8 cellular contexts compared by ENCODE assay signal in the genomic region with DNA sequence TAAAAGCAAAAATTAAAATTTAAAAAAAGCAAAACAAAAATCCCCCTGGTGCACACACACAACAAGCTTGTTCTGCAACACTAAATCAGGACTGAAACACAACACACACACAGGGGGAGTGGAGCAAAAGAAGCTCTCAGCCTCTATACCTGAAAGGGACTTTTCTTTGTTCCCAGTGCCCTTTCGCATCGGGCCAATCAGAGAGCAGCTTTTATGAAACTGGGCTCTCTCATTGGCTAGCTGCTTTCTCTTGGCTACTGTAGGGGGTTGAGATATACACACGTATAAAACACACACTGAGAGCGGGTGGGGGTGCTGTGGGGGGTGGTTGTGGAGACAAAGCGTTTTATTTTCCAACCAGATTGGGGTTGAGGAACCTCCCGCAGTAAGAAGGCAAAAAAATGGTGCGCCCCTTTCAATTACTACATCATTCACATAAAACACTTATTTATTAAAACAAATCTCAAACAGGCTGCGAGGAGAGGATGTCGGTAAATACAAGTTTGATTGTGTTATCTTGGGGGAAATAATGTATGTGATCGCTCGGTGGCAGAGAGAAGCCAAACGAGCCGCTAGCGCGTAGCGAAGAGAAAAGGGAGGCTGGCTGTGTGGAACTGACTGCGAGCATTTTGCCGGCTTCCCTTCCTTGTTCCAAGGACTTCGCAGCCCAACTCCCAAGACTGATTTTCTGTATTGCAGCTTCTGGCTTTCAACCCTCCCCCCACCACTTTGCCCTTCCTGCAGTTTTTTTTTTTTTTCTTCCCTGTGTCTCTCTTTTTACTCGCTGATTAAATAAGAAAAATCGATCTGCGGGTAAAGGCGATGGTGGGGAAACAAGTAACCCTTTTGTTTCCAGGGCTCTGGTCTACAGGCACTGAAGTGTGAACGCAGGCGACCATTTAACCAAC. TPM values are rescaled to one million over a fixed set of nuclear protein-coding genes. Genes with fewer than 3 reads are reported as not detected.
DNase-seq lines count a peak whose midpoint lies in the region; FAIRE-seq and TF ChIP-seq lines count a peak whose summit lies in the region.

No MANE protein-coding gene starts in this region.

- H2BK20ac ChIP-seq in H1 (ENCODE audit: low read length) = peak overlapping the region; percentile 81; the same call in 1 of the 2 replicates

- no peaks in the 10 kb centered on the region for H3K9me3 Mint-ChIP-seq in activated naive CD4-positive, alpha-beta T cell treated with anti-CD3 and anti-CD28 coated beads, Interleukin-2, amount 50 U/mL, for 24 hours

- TF ChIP-seq RAD21 in H1 (IDR thresholded peaks at IDR 0.05 in 1 of 2, conservative IDR thresholded peaks at IDR 0.05 in 1 of 2; ENCODE audit: low read depth in 2 of 2, low read length in 2 of 2) (peak; percentile 15 to 24; a peak in 1 of 4 replicates), liver (IDR thresholded peaks at IDR 0.05) (peak; percentile 41 to 72)

- no peak for TF ChIP-seq CTCF in MM.1S (IDR thresholded peaks at IDR 0.05; ENCODE audit: low read length)
- no peak for TF ChIP-seq CTCF in H1 (IDR thresholded peaks at IDR 0.05; ENCODE audit: control extremely low read depth in 1 of 3, insufficient read depth in 1 of 3, low read depth in 1 of 3, low read length in 3 of 3)
- no peak for TF ChIP-seq CTCF in liver (IDR thresholded peaks at IDR 0.05; ENCODE audit: low read depth, low read length, missing input control)

- H3K23ac ChIP-seq in H1 (ENCODE audit: insufficient read length) = no peak overlapping the region

- H3K36me3 ChIP-seq in MM.1S (replicated peaks; ENCODE audit: insufficient read depth, low read length) = no peaks in the 10 kb centered on the region
- H3K36me3 ChIP-seq in H1 (ENCODE audit: control insufficient read depth in 2 of 4, insufficient read depth in 4 of 4, low read length in 3 of 4) = peaks cover 0 to 8% (median 0%) of the 10 kb centered on the region in 4 experiments; a peak in 1 of 8 replicates
- no peaks in the 10 kb centered on the region for H3K36me3 ChIP-seq in liver (ENCODE audit: control insufficient read depth in 4 of 4, insufficient read depth in 3 of 4, low read depth in 1 of 4, low read length in 3 of 4)
- H3K36me3 ChIP-seq in subcutaneous abdominal adipose tissue (ENCODE audit: control insufficient read depth in 5 of 5, insufficient read depth in 5 of 5, low read length in 5 of 5) = no peaks in the 10 kb centered on the region

- H2BK15ac ChIP-seq in H1 (ENCODE audit: low read length) = no peak overlapping the region

- in situ Hi-C loops in SK-MEL-5 (cut with HindIII; ENCODE audit: low pct_unique_long_range_greater_than_20kb, low sequenced_read_pairs) = no loop called here

- peak overlapping the region; percentile 85; the same call in 1 of the 2 replicates for H3K9ac ChIP-seq in MM.1S (ENCODE audit: low read length)
- peak overlapping the region; percentile 41 to 80 (median 56) for H3K9ac ChIP-seq in H1 (replicated peaks in 1 of 4; ENCODE audit: extremely low read depth in 1 of 4, low read depth in 3 of 4, low read length in 3 of 4)
- H3K9ac ChIP-seq in liver (ENCODE audit: low read depth in 1 of 2, low read length in 2 of 2) = peak overlapping the region in 1 of 2 donors; percentile 86
- H3K9ac ChIP-seq in subcutaneous abdominal adipose tissue (ENCODE audit: low read length in 5 of 5) = peak overlapping the region in 4 of 5 donors; percentile 51 to 85 (median 76)

- peak overlapping the region; percentile 81; the same call in 1 of the 2 replicates for H3K18ac ChIP-seq in H1 (ENCODE audit: extremely low read depth, low read length)

- CTCF ChIA-PET in HEK293T (lab: Yijun Ruan, JAX) (interaction anchor here (0.5 to 0.7 kb wide), 2 partner anchors 36 to 149 kb away, joined by 3 read pairs; no protein-coding TSS in a partner anchor), H1 (lab: Charles Lee; ENCODE audit: partially characterized antibody) (interaction anchor here (1.1 to 2.2 kb wide), 5 partner anchors 12 to 478 kb away, joined by 3 to 6 read pairs (median 3); no protein-coding TSS in a partner anchor)

- H3K27me3 ChIP-seq in MM.1S (replicated peaks; ENCODE audit: insufficient read depth, low read length) (no peaks in the 10 kb centered on the region), H1 (replicated peaks in 1 of 4; ENCODE audit: control insufficient read depth in 3 of 4, extremely low read depth in 1 of 4, insufficient read depth in 3 of 4, low read length in 3 of 4) (no peaks in the 10 kb centered on the region), liver (ENCODE audit: control insufficient read depth in 4 of 4, insufficient read depth in 4 of 4, low read length in 3 of 4) (no peaks in the 10 kb centered on the region), subcutaneous abdominal adipose tissue (ENCODE audit: control insufficient read depth in 5 of 5, insufficient read depth in 4 of 5, low read length in 5 of 5) (peaks cover 0 to 2% (median 0%) of the 10 kb centered on the region in 5 donors)

- H2BK120ac ChIP-seq in H1 (replicated peaks; ENCODE audit: low read depth, low read length) = peak overlapping the region; percentile 4

- no peak overlapping the region for H3K27ac Mint-ChIP-seq in activated naive CD4-positive, alpha-beta T cell treated with anti-CD3 and anti-CD28 coated beads, Interleukin-2, amount 50 U/mL, for 24 hours

- 3% methylated on average over 25 of the region's 25 CpGs; no CpG with 5 or more reads in 1 of the 2 experiments for WGBS in H1 (ENCODE audit: extremely low coverage in 1 of 2, insufficient coverage in 1 of 2, insufficient read length in 1 of 2, insufficient replicate concordance in 2 of 2, low coverage in 1 of 2, low lambda C conversion rate in 2 of 2, missing lambda C conversion rate in 1 of 2), 2 experiments
- WGBS in liver = 3% methylated on average over 25 of the region's 25 CpGs

- peak overlapping the region; percentile 77; the same call in 1 of the 2 replicates for H3K27ac ChIP-seq in MM.1S (ENCODE audit: low read length)
- peak overlapping the region; percentile 93 for H3K27ac ChIP-seq in H1 (ENCODE audit: low read depth, low read length)
- peak overlapping the region; percentile 94 to 96 for H3K27ac ChIP-seq in liver (ENCODE audit: low read depth in 1 of 2, low read length in 2 of 2)
- peak overlapping the region; percentile 95 for H3K27ac ChIP-seq in subcutaneous abdominal adipose tissue (ENCODE audit: low read depth, low read length)

- H2AFZ ChIP-seq in MM.1S (ENCODE audit: low read length) (peak overlapping the region; percentile 85), H1 (ENCODE audit: low read length) (no peak overlapping the region)

- H3K23me2 ChIP-seq in H1 (ENCODE audit: low read depth, low read length) = peaks cover 12% of the 10 kb centered on the region

- H3K4me2 ChIP-seq in MM.1S (ENCODE audit: low read depth, low read length) (peak overlapping the region; percentile 74), H1 (ENCODE audit: insufficient read depth in 1 of 2, low read depth in 2 of 2, low read length in 2 of 2) (peak overlapping the region; percentile 77 to 87)

- peak overlapping the region; percentile 81; the same call in 1 of the 2 replicates for H4K8ac ChIP-seq in H1 (ENCODE audit: extremely low read depth, insufficient read depth, low read length)

- peaks cover 15% of the 10 kb centered on the region for H3K4me1 Mint-ChIP-seq in activated naive CD4-positive, alpha-beta T cell treated with anti-CD3 and anti-CD28 coated beads, Interleukin-2, amount 50 U/mL, for 24 hours

- H3K4me3 Mint-ChIP-seq in activated naive CD4-positive, alpha-beta T cell treated with anti-CD3 and anti-CD28 coated beads, Interleukin-2, amount 50 U/mL, for 24 hours = peak overlapping the region; percentile 39

- H3K4me3 ChIP-seq in MM.1S (ENCODE audit: low read length) (peak overlapping the region; percentile 78), H1 (ENCODE audit: extremely low read depth in 1 of 4, insufficient read depth in 2 of 4, low read depth in 3 of 4, low read length in 4 of 4) (peak overlapping the region; percentile 68 to 94 (median 88)), liver (ENCODE audit: low read depth in 1 of 3, low read length in 3 of 3) (peak overlapping the region; percentile 67 to 88 (median 72)), subcutaneous abdominal adipose tissue (ENCODE audit: low read depth in 1 of 5, low read length in 5 of 5) (peak overlapping the region; percentile 73 to 93 (median 83))

- peak overlapping the region; percentile 90; the same call in 1 of the 2 replicates for H2BK12ac ChIP-seq in H1 (ENCODE audit: low read depth, low read length)

- TF ChIP-seq EP300 in H1 (IDR thresholded peaks at IDR 0.05; ENCODE audit: borderline replicate concordance in 1 of 2, low read depth in 2 of 2, low read length in 2 of 2) = no peak

- peak overlapping the region; percentile 47 for H3K4ac ChIP-seq in H1 (replicated peaks; ENCODE audit: insufficient read length, low read depth, low read length)

- H3K27me3 Mint-ChIP-seq in activated naive CD4-positive, alpha-beta T cell treated with anti-CD3 and anti-CD28 coated beads, Interleukin-2, amount 50 U/mL, for 24 hours = peaks cover 47% of the 10 kb centered on the region

- no peaks in the 10 kb centered on the region; the same call in 1 of the 2 replicates for H3K79me1 ChIP-seq in H1 (ENCODE audit: low read depth, low read length)

- peak; percentile 50 to 68 for TF ChIP-seq POLR2A in H1 (IDR thresholded peaks at IDR 0.05; ENCODE audit: control extremely low read depth in 1 of 2, low read depth in 2 of 2, low read length in 2 of 2)

- H3K9me3 ChIP-seq in MM.1S (replicated peaks; ENCODE audit: insufficient read depth, low read length) (no peaks in the 10 kb centered on the region), H1 (ENCODE audit: insufficient read depth in 2 of 2, low read depth in 1 of 2, low read length in 1 of 2) (no peaks in the 10 kb centered on the region), liver (ENCODE audit: control insufficient read depth in 4 of 4, low read length in 3 of 4) (no peaks in the 10 kb centered on the region), subcutaneous abdominal adipose tissue (ENCODE audit: control insufficient read depth in 5 of 5, low read length in 5 of 5) (no peaks in the 10 kb centered on the region)

- no peaks in the 10 kb centered on the region for H3K36me3 Mint-ChIP-seq in activated naive CD4-positive, alpha-beta T cell treated with anti-CD3 and anti-CD28 coated beads, Interleukin-2, amount 50 U/mL, for 24 hours

- peak overlapping the region; percentile 76 for H4K5ac ChIP-seq in H1 (ENCODE audit: insufficient read length, low read depth, low read length)

- H3K4me1 ChIP-seq in MM.1S (ENCODE audit: low read length) = no peaks in the 10 kb centered on the region
- peaks cover 3 to 21% (median 10%) of the 10 kb centered on the region in 4 experiments for H3K4me1 ChIP-seq in H1 (replicated peaks in 1 of 4; ENCODE audit: control insufficient read depth in 3 of 4, insufficient read depth in 4 of 4, low read length in 3 of 4)
- H3K4me1 ChIP-seq in liver (ENCODE audit: control insufficient read depth in 4 of 4, insufficient read depth in 4 of 4, low read length in 3 of 4) = peaks cover 0 to 38% (median 16%) of the 10 kb centered on the region in 4 donors
- peaks cover 2 to 46% (median 32%) of the 10 kb centered on the region in 5 donors for H3K4me1 ChIP-seq in subcutaneous abdominal adipose tissue (ENCODE audit: control insufficient read depth in 5 of 5, insufficient read depth in 5 of 5, low read length in 5 of 5)

- FAIRE-seq in H1 (lab: Jason Lieb, UNC) = peak; percentile 99

- POLR2A ChIA-PET in HEK293T (lab: Yijun Ruan, JAX) = interaction anchor here (0.5 to 5.5 kb wide), 53 partner anchors 9 to 1253 kb away, joined by 3 to 50 read pairs (median 4); no protein-coding TSS in a partner anchor
- POLR2A ChIA-PET in H1 (lab: Charles Lee; ENCODE audit: partially characterized antibody) = interaction anchor here (0.6 to 5.5 kb wide), 14 partner anchors 11 to 1362 kb away, joined by 3 to 74 read pairs (median 4); no protein-coding TSS in a partner anchor

- H4K91ac ChIP-seq in H1 (replicated peaks; ENCODE audit: insufficient read length, low read length) = peak overlapping the region; percentile 77

- no peak for DNase-seq in activated naive CD4-positive, alpha-beta T cell treated with anti-CD3 and anti-CD28 coated beads, Interleukin-2, amount 50 U/mL, for 16 hours
- peak; percentile 74 for DNase-seq in HEK293T (ENCODE audit: extremely low spot score)
- peak; percentile 84 for DNase-seq in MM.1S
- DNase-seq in SK-MEL-5 (ENCODE audit: low read depth, low spot score) = peak; percentile 97
- peak in 1 of 2 experiments; percentile 73 for DNase-seq in H1 (ENCODE audit: low read depth in 1 of 2, low spot score in 2 of 2)

- H3K56ac ChIP-seq in H1 (replicated peaks; ENCODE audit: insufficient read length, low read depth, low read length) = peak overlapping the region; percentile 80

- no peaks in the 10 kb centered on the region for H3K9me2 ChIP-seq in MM.1S (replicated peaks; ENCODE audit: insufficient read depth, low read length)

- no peaks in the 10 kb centered on the region for H3K79me2 ChIP-seq in MM.1S (ENCODE audit: low read length)
- H3K79me2 ChIP-seq in H1 (ENCODE audit: control insufficient read depth in 1 of 2, insufficient read depth in 2 of 2, low read length in 2 of 2) = peaks cover 5 to 41% of the 10 kb centered on the region in 2 experiments

- H3F3A ChIP-seq in MM.1S (ENCODE audit: insufficient read depth, low read length) = 0 out of 2 replicates have a peak, but pooled peaks cover 10% of the 10 kb centered on the region

- H2BK5ac ChIP-seq in H1 (ENCODE audit: low read depth, low read length) = peak overlapping the region; percentile 92

- H4K20me1 ChIP-seq in MM.1S (ENCODE audit: insufficient read depth, low read length) (no peaks in the 10 kb centered on the region), H1 (replicated peaks in 1 of 2; ENCODE audit: control insufficient read depth in 1 of 2, insufficient read depth in 2 of 2, low read length in 2 of 2) (no peaks in the 10 kb centered on the region)

- no peak overlapping the region for H3K14ac ChIP-seq in H1 (ENCODE audit: insufficient read length)

- peak overlapping the region; percentile 43; the same call in 1 of the 2 replicates for H2AK5ac ChIP-seq in H1 (ENCODE audit: low read depth, low read length)

RNA-seq across cellular contexts. Expression of gene ZNF608, which starts 2.5 kb away (rescaled TPM):
- total RNA-seq in SK-MEL-5 (2014; rRNA removed; shearing (Covaris generic)) = 10.9 and 11.6 TPM in 2 replicates
- polyA plus RNA-seq in SK-MEL-5 (2015; cell fraction: cytosol; rRNA removed) = 7.6 and 12.4 TPM in 2 replicates
- 19.6 and 23.4 TPM in 2 replicates for polyA plus RNA-seq in SK-MEL-5 (2015; cell fraction: nucleus; rRNA removed)
- total RNA-seq in H1 (2021; fragmentation: NEBNext Ultra II Directional; extraction: Animal tissue kit (Norgen Biotek cat#: 25700)) = 40.4 and 40.8 TPM in 2 replicates
- polyA plus RNA-seq in H1 (2011; rRNA removed) (13.3 and 17.2 TPM in 2 replicates), liver (1 to 10 TPM; 1.4 to 2.5 TPM)
- polyA plus RNA-seq in H1 (2011; cell fraction: cytosol; rRNA removed) = 21.6 TPM
- 22.2 TPM for polyA plus RNA-seq in H1 (2011; cell fraction: nucleus; rRNA removed)
- polyA plus RNA-seq in H1 (2012, experiment 1 of 2) = 26.7 to 29.8 TPM (median 28.7 TPM) in 4 replicates
- polyA plus RNA-seq in H1 (2012, experiment 2 of 2) = 2.2 TPM
- 27.0 TPM for polyA plus RNA-seq in H1 (2013, experiment 1 of 2)
- polyA plus RNA-seq in H1 (2013, experiment 2 of 2) = 23.0 TPM
- polyA minus RNA-seq in H1 (2011; rRNA and poly(A)+ RNA removed) = 38.1 and 43.4 TPM in 2 replicates
- polyA minus RNA-seq in H1 (2011; cell fraction: cytosol; rRNA and poly(A)+ RNA removed) = 17.6 TPM
- 69.6 TPM for polyA minus RNA-seq in H1 (2011; cell fraction: nucleus; rRNA and poly(A)+ RNA removed)
- 1 to 10 TPM; 3.9 to 7.6 TPM for total RNA-seq in liver
